In genomic region chr10:59342723-59343122, GRCh38 we compare ENCODE assay signal across 34 cellular contexts. TPM values are rescaled to one million over a fixed set of nuclear protein-coding genes. Genes with fewer than 3 reads are reported as not detected.
"Had no signal": no experiment of that assay in that cellular context is flagged by ENCODE, and none has a peak within 500 bp of the region (broad histone marks: within the 10 kb centered on the region; RNA-seq: fewer than 3 reads in every experiment).

No MANE protein-coding gene starts in this region.

- H3K27ac ChIP-seq: brain microvascular endothelial cell, Peyer's patch, SJSA1 had no signal

- DNase-seq: activated CD4-positive, alpha-beta T cell treated with anti-CD3 and anti-CD28 coated beads for 36 hours; activated CD4-positive, alpha-beta T cell treated with anti-CD3 and anti-CD28 coated beads, Interleukin-2, amount 10 ng/mL, durations not matched to agents 7 days and 5 days; activated CD4-positive, alpha-beta T cell treated with anti-CD3 and anti-CD28 coated beads, Interleukin-2, amount 50 U/mL, for 48 hours; activated CD8-positive, alpha-beta T cell treated with anti-CD3 and anti-CD28 coated beads, Interleukin-2, amount 10 ng/mL, durations not matched to agents 7 days and 5 days; activated gamma-delta T cell; activated naive CD4-positive, alpha-beta T cell treated with Interleukin-2 at 50 U/mL for 16 hours; activated T-cell treated with anti-CD3 and anti-CD28 coated beads, Interleukin-2, amount 50 U/mL, for 24 hours; adrenal gland; anterior cingulate cortex; brain microvascular endothelial cell; Karpas-422; KBM-7; NCI-H1105; NCI-H1417 treated with DMSO at 0.1 percent for 48 hours; NCI-H1694; NCI-H2029 treated with DMSO at 0.1 percent for 48 hours; NCI-H2107; NCI-H2171; NCI-H510A; NCI-H748 treated with DMSO at 0.1 percent for 48 hours; NK-92 treated with Interleukin-12 subunit alpha and Interleukin-12 subunit beta, amount 100 ng/mL, for 24 hours; PC-3; Peyer's patch; RPMI8226; SHP77 treated with DMSO at 0.1 percent for 48 hours; SK-N-SH had no signal

- H3K27me3 ChIP-seq: adrenal gland, brain microvascular endothelial cell, Peyer's patch, SJSA1 had no signal

- ATAC-seq: activated CD4-positive, alpha-beta T cell treated with anti-CD3 and anti-CD28 coated beads for 36 hours; activated CD4-positive, CD25-positive, alpha-beta regulatory T cell treated with anti-CD3 and anti-CD28 coated beads, Interleukin-2, amount 50 U/mL, for 24 hours; activated CD8-positive, alpha-beta T cell treated with anti-CD3 and anti-CD28 coated beads, Interleukin-2, amount 10 ng/mL, durations not matched to agents 7 days and 5 days; activated naive CD4-positive, alpha-beta T cell treated with anti-CD3 and anti-CD28 coated beads, Interleukin-2, amount 50 U/mL, for 72 hours; PC-3; WTC11 had no signal

- H3K4me1 Mint-ChIP-seq: activated CD4-positive, alpha-beta T cell treated with anti-CD3 and anti-CD28 coated beads for 36 hours; activated CD4-positive, alpha-beta T cell treated with anti-CD3 and anti-CD28 coated beads, Interleukin-2, amount 10 ng/mL, durations not matched to agents 7 days and 5 days; WTC11 had no signal

- H3K9me3 ChIP-seq: adrenal gland, Peyer's patch, SJSA1, SK-N-SH had no signal

- H3K9me3 Mint-ChIP-seq: activated CD4-positive, alpha-beta T cell treated with anti-CD3 and anti-CD28 coated beads, Interleukin-2, amount 10 ng/mL, durations not matched to agents 7 days and 5 days; activated T-helper 2 cell treated with anti-CD3 and anti-CD28 coated beads, Interferon-gamma antibody, Interleukin-2, Interleukin-4, amounts not matched to agents 10 μg/mL and 5 μg/mL and 100 μg/mL, durations not matched to agents 14 hours and 24 hours and 36 hours; T-helper 1 cell treated with Interleukin-12 subunit alpha and Interleukin-12 subunit beta and Interleukin-4 antibody, amounts not matched to agents 30 μg/mL and 1 μg/mL, for 36 hours had no signal

- H3K36me3 ChIP-seq: adrenal gland, brain microvascular endothelial cell, Peyer's patch, SJSA1 had no signal

- H3K4me3 Mint-ChIP-seq: activated CD4-positive, alpha-beta T cell treated with anti-CD3 and anti-CD28 coated beads for 36 hours; activated CD4-positive, alpha-beta T cell treated with anti-CD3 and anti-CD28 coated beads, Interleukin-2, amount 10 ng/mL, durations not matched to agents 7 days and 5 days; activated CD8-positive, alpha-beta T cell treated with anti-CD3 and anti-CD28 coated beads, Interleukin-2, amount 10 ng/mL, durations not matched to agents 7 days and 5 days; activated T-cell treated with anti-CD3 and anti-CD28 coated beads, Interleukin-2, amount 50 U/mL, for 24 hours; T-helper 1 cell treated with Interleukin-12 subunit alpha and Interleukin-12 subunit beta and Interleukin-4 antibody, amounts not matched to agents 30 μg/mL and 1 μg/mL, for 36 hours; T-helper 2 cell treated with Interferon-gamma antibody and Interleukin-4, amounts not matched to agents 5 μg/mL and 100 μg/mL, for 36 hours; WTC11 had no signal

- H3K4me3 ChIP-seq: adrenal gland, Peyer's patch, SJSA1 had no signal

- H3K27me3 Mint-ChIP-seq: activated CD4-positive, alpha-beta T cell treated with anti-CD3 and anti-CD28 coated beads for 36 hours; activated CD4-positive, alpha-beta T cell treated with anti-CD3 and anti-CD28 coated beads, Interleukin-2, amount 10 ng/mL, durations not matched to agents 7 days and 5 days; activated T-cell treated with anti-CD3 and anti-CD28 coated beads, Interleukin-2, amount 50 U/mL, for 24 hours had no signal

- H3K27ac Mint-ChIP-seq: activated CD4-positive, alpha-beta T cell treated with anti-CD3 and anti-CD28 coated beads for 36 hours; activated CD4-positive, alpha-beta T cell treated with anti-CD3 and anti-CD28 coated beads, Interleukin-2, amount 10 ng/mL, durations not matched to agents 7 days and 5 days; activated CD8-positive, alpha-beta T cell treated with anti-CD3 and anti-CD28 coated beads, Interleukin-2, amount 10 ng/mL, durations not matched to agents 7 days and 5 days; activated naive CD4-positive, alpha-beta T cell treated with anti-CD3 and anti-CD28 coated beads, Interleukin-2, amount 50 U/mL, for 72 hours; activated T-cell treated with anti-CD3 and anti-CD28 coated beads, Interleukin-2, amount 50 U/mL, for 24 hours; activated T-helper 2 cell treated with anti-CD3 and anti-CD28 coated beads, Interferon-gamma antibody, Interleukin-2, Interleukin-4, amounts not matched to agents 10 μg/mL and 5 μg/mL and 100 μg/mL, durations not matched to agents 14 hours and 24 hours and 36 hours; T-helper 1 cell treated with Interleukin-12 subunit alpha and Interleukin-12 subunit beta and Interleukin-4 antibody, amounts not matched to agents 30 μg/mL and 1 μg/mL, for 36 hours; T-helper 2 cell treated with Interferon-gamma antibody and Interleukin-4, amounts not matched to agents 5 μg/mL and 100 μg/mL, for 36 hours; WTC11 had no signal

- H3K4me1 ChIP-seq: Peyer's patch, SJSA1 had no signal

- H3K36me3 Mint-ChIP-seq: activated naive CD4-positive, alpha-beta T cell treated with anti-CD3 and anti-CD28 coated beads, Interleukin-2, amount 50 U/mL, for 72 hours had no signal

RNA-seq across cellular contexts. Expression of gene FAM13C, which starts 19.6 kb away (rescaled TPM):
- total RNA-seq: activated CD4-positive, alpha-beta T cell treated with anti-CD3 and anti-CD28 coated beads, Interleukin-2, amount 10 ng/mL, durations not matched to agents 7 days and 5 days; activated CD8-positive, alpha-beta T cell treated with anti-CD3 and anti-CD28 coated beads, Interleukin-2, amount 10 ng/mL, durations not matched to agents 7 days and 5 days; activated T-helper 2 cell treated with anti-CD3 and anti-CD28 coated beads, Interferon-gamma antibody, Interleukin-2, Interleukin-4, amounts not matched to agents 10 μg/mL and 5 μg/mL and 100 μg/mL, durations not matched to agents 14 hours and 24 hours and 36 hours; MCF 10A had no signal
